Comparison of ENCODE assay signal across 20 cellular contexts in the genomic region with DNA sequence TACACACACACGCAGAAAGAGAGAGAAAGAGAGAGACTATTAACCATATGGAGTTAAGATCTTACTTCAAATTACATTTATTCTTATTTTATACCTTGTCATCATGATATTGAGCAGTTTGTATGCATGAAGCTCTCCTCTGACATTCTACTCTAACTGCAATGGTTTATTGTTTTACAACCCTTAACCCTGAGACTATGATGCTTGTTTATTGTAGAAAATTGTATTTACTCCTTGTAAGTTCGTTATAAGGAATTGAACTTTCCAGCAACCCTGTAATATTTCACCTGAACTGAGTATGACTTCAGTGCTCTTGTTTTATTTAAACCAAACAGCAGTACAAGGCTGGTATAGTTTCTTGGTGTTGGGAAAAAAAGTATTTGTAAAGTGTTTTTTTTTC. TPM values are rescaled to one million over a fixed set of nuclear protein-coding genes. Genes with fewer than 3 reads are reported as not detected.
DNase-seq lines count a peak whose midpoint lies in the region; ATAC-seq and TF ChIP-seq lines count a peak whose summit lies in the region.
"Had no signal": no experiment of that assay in that cellular context is flagged by ENCODE, and none has a peak within 500 bp of the region (broad histone marks: within the 10 kb centered on the region; RNA-seq: fewer than 3 reads in every experiment).

No MANE protein-coding gene starts in this region.

- ATAC-seq in left colon = peak; percentile 79
- ATAC-seq in HG03139 (IDR thresholded peaks at IDR 0.05; ENCODE audit: unreplicated experiment) = no peak
- ATAC-seq in activated CD8-positive, alpha-beta memory T cell treated with anti-CD3 and anti-CD28 coated beads, Interleukin-2, amount 10 ng/mL, durations not matched to agents 7 days and 5 days = no peak
- no peak for ATAC-seq in GM18519 (IDR thresholded peaks at IDR 0.05; ENCODE audit: low FRiP score, unreplicated experiment)
- ATAC-seq: A549; CD8-positive, alpha-beta T cell had no signal

- H3K4me3 ChIP-seq in colonic mucosa = no peak overlapping the region
- no peak overlapping the region for H3K4me3 ChIP-seq in mucosa of rectum (ENCODE audit: low read length in 2 of 2)
- no peak overlapping the region for H3K4me3 ChIP-seq in transverse colon
- H3K4me3 ChIP-seq: A549; BLaER1 treated with 17β-estradiol and CSF1 and Interleukin-3, amounts not matched to agents 10 nM and 100 nM had no signal

- H3K36me3 Mint-ChIP-seq in activated CD8-positive, alpha-beta memory T cell treated with anti-CD3 and anti-CD28 coated beads, Interleukin-2, amount 10 ng/mL, durations not matched to agents 7 days and 5 days = peaks cover 5% of the 10 kb centered on the region
- H3K36me3 Mint-ChIP-seq: CD8-positive, alpha-beta T cell had no signal

- H3K4me1 ChIP-seq in colonic mucosa = no peaks in the 10 kb centered on the region
- peaks cover 21 to 31% of the 10 kb centered on the region in 2 donors for H3K4me1 ChIP-seq in mucosa of rectum (ENCODE audit: control insufficient read depth in 2 of 2, insufficient read depth in 2 of 2, low read length in 2 of 2)
- peaks cover 0 to 27% (median 17%) of the 10 kb centered on the region in 4 donors for H3K4me1 ChIP-seq in transverse colon
- H3K4me1 ChIP-seq: A549; BLaER1 treated with 17β-estradiol and CSF1 and Interleukin-3, amounts not matched to agents 10 nM and 100 nM; Caco-2 had no signal

- DNase-seq in colonic mucosa (no peak), left colon (no peak), transverse colon (no peak), mucosa of gallbladder (ENCODE audit: low spot score) (no peak)
- DNase-seq in activated CD8-positive, alpha-beta memory T cell treated with anti-CD3 and anti-CD28 coated beads, Interleukin-2, amount 10 ng/mL, durations not matched to agents 7 days and 5 days = no peak
- DNase-seq: AML-193; Caco-2; Calu3; CD4-positive, alpha-beta T cell; CD8-positive, alpha-beta T cell; DMS79 treated with DMSO at 0.1 percent for 48 hours; GF-D8 had no signal

- in situ Hi-C loops in transverse colon (cut with MboI; ENCODE audit: low pct_ligation_motif_present in 1 of 4, low pct_unique_long_range_greater_than_20kb in 1 of 4, low sequenced_read_pairs in 3 of 4) = no loop called here

- TF ChIP-seq CTCF in colonic mucosa (IDR thresholded peaks at IDR 0.05) (no peak), transverse colon (IDR thresholded peaks at IDR 0.05) (no peak)

- H3K27ac ChIP-seq in colonic mucosa (peak overlapping the region; percentile 72), mucosa of rectum (ENCODE audit: low read depth in 2 of 2, low read length in 2 of 2) (peak overlapping the region; percentile 82 to 83), transverse colon (peak overlapping the region; percentile 79 to 84 (median 81))
- H3K27ac ChIP-seq: A549; BLaER1 treated with 17β-estradiol and CSF1 and Interleukin-3, amounts not matched to agents 10 nM and 100 nM; C4-2B had no signal

- CTCF ChIA-PET in activated CD8-positive, alpha-beta memory T cell treated with anti-CD3 and anti-CD28 coated beads, Interleukin-2, amount 10 ng/mL, durations not matched to agents 7 days and 5 days (lab: Charles Lee) = no interaction called here

- no peak overlapping the region for H3K27ac Mint-ChIP-seq in activated CD8-positive, alpha-beta memory T cell treated with anti-CD3 and anti-CD28 coated beads, Interleukin-2, amount 10 ng/mL, durations not matched to agents 7 days and 5 days
- H3K27ac Mint-ChIP-seq: B cell; CD4-positive, alpha-beta T cell; CD8-positive, alpha-beta T cell had no signal

- H3K27me3 ChIP-seq in colonic mucosa (no peaks in the 10 kb centered on the region), mucosa of rectum (ENCODE audit: control insufficient read depth in 2 of 2, insufficient read depth in 2 of 2, low read length in 2 of 2) (no peaks in the 10 kb centered on the region), transverse colon (no peaks in the 10 kb centered on the region)
- H3K27me3 ChIP-seq: BLaER1 treated with 17β-estradiol and CSF1 and Interleukin-3, amounts not matched to agents 10 nM and 100 nM had no signal

- no peaks in the 10 kb centered on the region for H3K9me3 Mint-ChIP-seq in activated CD8-positive, alpha-beta memory T cell treated with anti-CD3 and anti-CD28 coated beads, Interleukin-2, amount 10 ng/mL, durations not matched to agents 7 days and 5 days (ENCODE audit: low read depth)
- H3K9me3 Mint-ChIP-seq: CD4-positive, alpha-beta T cell had no signal

- intact Hi-C loops in colonic mucosa (cut with DNase I) (no loop called here), left colon (cut with DNase I, micrococcal nuclease) (no loop called here), transverse colon (cut with DNase I; ENCODE audit: low total_unique reads) (no loop called here)

- H3K36me3 ChIP-seq in colonic mucosa (no peaks in the 10 kb centered on the region), mucosa of rectum (ENCODE audit: control insufficient read depth in 2 of 2, insufficient read depth in 2 of 2, low read length in 2 of 2) (no peaks in the 10 kb centered on the region), transverse colon (no peaks in the 10 kb centered on the region)
- H3K36me3 ChIP-seq: BLaER1 treated with 17β-estradiol and CSF1 and Interleukin-3, amounts not matched to agents 10 nM and 100 nM had no signal

- WGBS in transverse colon (ENCODE audit: low coverage in 1 of 2), 2 donors = 38 to 47% methylated on average over 2 of the region's 2 CpGs

- H3K27me3 Mint-ChIP-seq in activated CD8-positive, alpha-beta memory T cell treated with anti-CD3 and anti-CD28 coated beads, Interleukin-2, amount 10 ng/mL, durations not matched to agents 7 days and 5 days = peaks cover 16% of the 10 kb centered on the region

- H3K4me3 Mint-ChIP-seq in activated CD8-positive, alpha-beta memory T cell treated with anti-CD3 and anti-CD28 coated beads, Interleukin-2, amount 10 ng/mL, durations not matched to agents 7 days and 5 days = no peak overlapping the region
- H3K4me3 Mint-ChIP-seq: B cell; CD4-positive, alpha-beta T cell; CD8-positive, alpha-beta T cell had no signal

- TF ChIP-seq EP300 in transverse colon (IDR thresholded peaks at IDR 0.05; ENCODE audit: low read depth) = no peak

- H3K4me1 Mint-ChIP-seq in activated CD8-positive, alpha-beta memory T cell treated with anti-CD3 and anti-CD28 coated beads, Interleukin-2, amount 10 ng/mL, durations not matched to agents 7 days and 5 days = peaks cover 25% of the 10 kb centered on the region
- H3K4me1 Mint-ChIP-seq: B cell had no signal

- no peak for TF ChIP-seq POLR2A in transverse colon (IDR thresholded peaks at IDR 0.05)

- H3K9ac ChIP-seq in colonic mucosa (ENCODE audit: low read depth in 2 of 2, low read length in 2 of 2) = no peak overlapping the region
- peak overlapping the region in 1 of 2 donors; percentile 1 for H3K9ac ChIP-seq in mucosa of rectum (ENCODE audit: low read depth in 1 of 2, low read length in 2 of 2)
- H3K9ac ChIP-seq: BLaER1 treated with 17β-estradiol and CSF1 and Interleukin-3, amounts not matched to agents 10 nM and 100 nM had no signal

- H3K9me3 ChIP-seq in colonic mucosa (no peaks in the 10 kb centered on the region), mucosa of rectum (ENCODE audit: control insufficient read depth in 2 of 2, low read length in 2 of 2) (no peaks in the 10 kb centered on the region), transverse colon (no peaks in the 10 kb centered on the region)
- H3K9me3 ChIP-seq: Caco-2 had no signal

RNA-seq across cellular contexts. Expression of gene PTPRF, which starts 18.6 kb away (rescaled TPM):
- total RNA-seq in colonic mucosa (100 to 1,000 TPM; 351 to 449 TPM), left colon (100 to 1,000 TPM; 514 to 671 TPM), transverse colon (100 to 1,000 TPM; 278 to 549 (median 404) TPM), mucosa of gallbladder (478 TPM)
- under 1 TPM; 0.23 to 0.41 TPM for total RNA-seq in activated CD8-positive, alpha-beta memory T cell treated with anti-CD3 and anti-CD28 coated beads, Interleukin-2, amount 10 ng/mL, durations not matched to agents 7 days and 5 days

RNA-seq across cellular contexts. Expression of gene HYI, which starts 58.4 kb away (rescaled TPM):
- total RNA-seq in colonic mucosa (10 to 100 TPM; 50.8 to 55.6 TPM), left colon (10 to 100 TPM; 60.9 to 74.3 TPM), transverse colon (100 to 1,000 TPM in 3 of 4 donors, 10 to 100 TPM in 1; 71.1 to 126 (median 119) TPM), mucosa of gallbladder (85.5 TPM)
- total RNA-seq in activated CD8-positive, alpha-beta memory T cell treated with anti-CD3 and anti-CD28 coated beads, Interleukin-2, amount 10 ng/mL, durations not matched to agents 7 days and 5 days = 1 to 10 TPM; 7.1 to 8.0 TPM
- total RNA-seq: A172 had no signal

Comparison
In these comparisons a context has a peak if more than half of its experiments do, and no peak if none do; other contexts are left out.
1. RNA of gene PTPRF, which starts 18.6 kb away (total RNA-seq): 514 to 671 TPM in left colon, 478 TPM in mucosa of gallbladder (single experiment), 351 to 449 TPM in colonic mucosa and 278 to 549 TPM in transverse colon; 0.23 to 0.41 TPM in activated CD8-positive, alpha-beta memory T cell treated with anti-CD3 and anti-CD28 coated beads, Interleukin-2, amount 10 ng/mL, durations not matched to agents 7 days and 5 days; every median in the first group is over 100 times any median in the second.
2. Peak in every context shown above with its lines, with median percentiles within 50 percentile points of each other: H3K27ac ChIP-seq.